Comparison of ENCODE assay signal across 1 cellular context in the genomic region with DNA sequence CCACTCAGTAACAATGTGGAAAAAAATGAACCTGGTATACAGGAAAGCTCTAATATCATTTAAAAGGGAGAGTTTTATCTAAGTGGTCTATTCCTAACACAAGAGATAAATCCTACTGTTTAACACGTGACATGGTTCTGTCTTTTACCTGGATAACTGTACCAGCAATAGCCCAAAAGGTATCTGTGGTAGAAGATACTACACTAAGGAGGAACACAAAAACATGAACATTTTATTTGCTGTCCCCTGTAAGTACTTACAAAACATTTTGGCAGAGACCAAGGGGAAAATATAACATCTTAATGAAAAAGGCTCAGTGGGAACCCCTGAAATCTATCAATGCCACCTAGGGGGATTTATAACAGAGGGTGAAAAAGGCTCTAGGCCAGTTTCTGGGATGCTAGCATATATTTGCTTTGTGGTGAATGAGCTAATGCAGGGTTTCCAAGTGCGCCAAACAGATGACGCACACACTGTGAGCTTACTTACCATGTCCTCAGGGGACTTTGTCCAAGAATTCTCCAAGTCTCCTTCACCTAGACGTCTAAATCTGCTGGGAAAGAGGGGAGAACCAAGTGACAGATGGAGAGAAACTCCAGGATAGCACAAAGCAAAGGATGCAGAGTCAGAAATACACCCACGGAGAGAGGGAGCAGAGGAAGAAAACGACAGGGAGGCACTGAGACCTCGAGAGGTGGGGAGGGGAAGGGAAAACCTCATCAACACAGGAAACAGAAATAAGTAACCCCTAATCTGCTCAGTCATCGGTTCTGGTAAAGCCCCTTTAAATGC.
TF ChIP-seq lines count a peak whose summit lies in the region.

No MANE protein-coding gene starts in this region.

TF ChIP-seq in IMR-90, 13 proteins besides CTCF, POLR2A, EP300 and RAD21:
- TF ChIP-seq MAFK (IDR thresholded peaks at IDR 0.05; ENCODE audit: low read depth, low read length) (peak; percentile 48), MXI1 (IDR thresholded peaks at IDR 0.05; ENCODE audit: borderline replicate concordance, low read depth, low read length) (no peak), CHD1 (IDR thresholded peaks at IDR 0.05; ENCODE audit: low read depth, low read length) (no peak), NFE2L2 (IDR thresholded peaks at IDR 0.05; ENCODE audit: low read depth, low read length) (peak; percentile 60), FOS (IDR thresholded peaks at IDR 0.05; ENCODE audit: low read depth, low read length) (no peak), SMC3 (IDR thresholded peaks at IDR 0.05; ENCODE audit: low read depth, low read length) (no peak), RFX5 (IDR thresholded peaks at IDR 0.05; ENCODE audit: low read depth, low read length) (no peak), RCOR1 (IDR thresholded peaks at IDR 0.05; ENCODE audit: insufficient replicate concordance, low read length) (no peak)
- TF ChIP-seq, protein P1, sequence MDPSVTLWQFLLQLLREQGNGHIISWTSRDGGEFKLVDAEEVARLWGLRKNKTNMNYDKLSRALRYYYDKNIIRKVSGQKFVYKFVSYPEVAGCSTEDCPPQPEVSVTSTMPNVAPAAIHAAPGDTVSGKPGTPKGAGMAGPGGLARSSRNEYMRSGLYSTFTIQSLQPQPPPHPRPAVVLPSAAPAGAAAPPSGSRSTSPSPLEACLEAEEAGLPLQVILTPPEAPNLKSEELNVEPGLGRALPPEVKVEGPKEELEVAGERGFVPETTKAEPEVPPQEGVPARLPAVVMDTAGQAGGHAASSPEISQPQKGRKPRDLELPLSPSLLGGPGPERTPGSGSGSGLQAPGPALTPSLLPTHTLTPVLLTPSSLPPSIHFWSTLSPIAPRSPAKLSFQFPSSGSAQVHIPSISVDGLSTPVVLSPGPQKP (IDR thresholded peaks at IDR 0.05; ENCODE audit: borderline replicate concordance, low read depth, low read length) = no peak
